ENCODE assay signal across 24 cellular contexts in genomic region chr17:8831234-8831849, GRCh38. TPM values are rescaled to one million over a fixed set of nuclear protein-coding genes. Genes with fewer than 3 reads are reported as not detected.
"Had no signal": no experiment of that assay in that cellular context is flagged by ENCODE, and none has a peak within 500 bp of the region (broad histone marks: within the 10 kb centered on the region; RNA-seq: fewer than 3 reads in every experiment).

No MANE protein-coding gene starts in this region.

- H3K9me3 Mint-ChIP-seq: activated CD4-positive, alpha-beta memory T cell treated with anti-CD3 and anti-CD28 coated beads for 36 hours; activated naive CD8-positive, alpha-beta T cell treated with anti-CD3 and anti-CD28 coated beads for 36 hours; neural progenitor cell had no signal

- H3K27ac ChIP-seq: hepatocyte, left lung, neural progenitor cell, thoracic aorta, upper lobe of right lung had no signal

- H3K36me3 ChIP-seq: left lung, neural progenitor cell, thoracic aorta, upper lobe of right lung had no signal

- H3K4me3 ChIP-seq: hepatocyte, left lung, lung, neural progenitor cell, thoracic aorta, upper lobe of right lung had no signal

- H3K36me3 Mint-ChIP-seq: activated CD4-positive, alpha-beta memory T cell treated with anti-CD3 and anti-CD28 coated beads for 36 hours; activated naive CD8-positive, alpha-beta T cell treated with anti-CD3 and anti-CD28 coated beads for 36 hours; neural progenitor cell had no signal

- H3K4me1 Mint-ChIP-seq: activated naive CD8-positive, alpha-beta T cell treated with anti-CD3 and anti-CD28 coated beads for 36 hours; naive thymus-derived CD4-positive, alpha-beta T cell had no signal

- DNase-seq: activated CD4-positive, alpha-beta memory T cell treated with anti-CD3 and anti-CD28 coated beads for 36 hours; activated CD4-positive, alpha-beta T cell treated with anti-CD3 and anti-CD28 coated beads for 4 hours; activated CD4-positive, CD25-positive, alpha-beta regulatory T cell; activated naive CD8-positive, alpha-beta T cell treated with anti-CD3 and anti-CD28 coated beads for 36 hours; activated T-cell treated with anti-CD3 and anti-CD28 coated beads, Interleukin-2, amount 50 U/mL, for 1 hour; central memory CD4-positive, alpha-beta T cell; dermis blood vessel endothelial cell; effector CD8-positive, alpha-beta T cell; foreskin melanocyte; kidney glomerular epithelial cell; left lung; naive thymus-derived CD4-positive, alpha-beta T cell; retina; stimulated activated CD4-positive, alpha-beta T cell treated with anti-CD3 and anti-CD28 coated beads, Interleukin-4, amount 100 ng/mL, for 24 hours; stimulated activated naive CD4-positive, alpha-beta T cell treated with Interleukin-2 at 50 U/mL for 16 hours; T-helper 9 cell; upper lobe of right lung had no signal

- H3K4me1 ChIP-seq: left lung, neural progenitor cell, upper lobe of right lung had no signal

- H3K9me3 ChIP-seq: left lung, thoracic aorta, upper lobe of right lung had no signal

- H3K4me3 Mint-ChIP-seq: activated CD4-positive, alpha-beta memory T cell treated with anti-CD3 and anti-CD28 coated beads for 36 hours; activated naive CD8-positive, alpha-beta T cell treated with anti-CD3 and anti-CD28 coated beads for 36 hours; naive thymus-derived CD4-positive, alpha-beta T cell; neural progenitor cell had no signal

- ATAC-seq: left lung; naive thymus-derived CD4-positive, alpha-beta T cell; upper lobe of right lung had no signal

- H3K27ac Mint-ChIP-seq: activated CD4-positive, alpha-beta memory T cell treated with anti-CD3 and anti-CD28 coated beads for 36 hours; activated naive CD8-positive, alpha-beta T cell treated with anti-CD3 and anti-CD28 coated beads for 36 hours; naive thymus-derived CD4-positive, alpha-beta T cell; neural progenitor cell; progenitor cell of endocrine pancreas had no signal

- H3K27me3 Mint-ChIP-seq: activated CD4-positive, alpha-beta memory T cell treated with anti-CD3 and anti-CD28 coated beads for 36 hours; activated naive CD8-positive, alpha-beta T cell treated with anti-CD3 and anti-CD28 coated beads for 36 hours; naive thymus-derived CD4-positive, alpha-beta T cell had no signal

- H3K27me3 ChIP-seq: hepatocyte, neural progenitor cell had no signal

RNA-seq across cellular contexts. Expression of gene MFSD6L, which starts 32.2 kb away (rescaled TPM):
- total RNA-seq: activated CD4-positive, alpha-beta memory T cell treated with anti-CD3 and anti-CD28 coated beads for 36 hours; activated naive CD8-positive, alpha-beta T cell treated with anti-CD3 and anti-CD28 coated beads for 36 hours; astrocyte; dermis blood vessel endothelial cell; osteoblast had no signal

RNA-seq across cellular contexts. Expression of gene PIK3R6, which starts 36.1 kb away (rescaled TPM):
- total RNA-seq: astrocyte, dermis blood vessel endothelial cell, osteoblast had no signal
